ENCODE assay signal across 30 cellular contexts in genomic region chr10:53075469-53075868, GRCh38.
"Had no signal": no experiment of that assay in that cellular context is flagged by ENCODE, and none has a peak within 500 bp of the region (broad histone marks: within the 10 kb centered on the region; RNA-seq: fewer than 3 reads in every experiment).

No MANE protein-coding gene starts in this region.

- H3K4me3 ChIP-seq: neural progenitor cell, ovary, psoas muscle, skin epidermis, smooth muscle cell, spleen, stomach, thoracic aorta, thyroid gland, transverse colon, upper lobe of right lung, uterus had no signal

- H3K27me3 Mint-ChIP-seq: progenitor cell of endocrine pancreas; stimulated activated memory B cell treated with anti-CD40 and anti-IgM and Interleukin-4, amounts not matched to agents 10 μg/mL and 1 μg/mL and 100 μg/mL, for 72 hours; stimulated activated naive CD8-positive, alpha-beta T cell treated with anti-CD3 and anti-CD28 coated beads, Interleukin-15, Interleukin-2, amounts not matched to agents 100 ng/mL and 50 ng/mL, for 24 hours; type B pancreatic cell had no signal

- H2AFZ ChIP-seq: neural progenitor cell, parathyroid adenoma had no signal

- H3K36me3 ChIP-seq: neural progenitor cell, ovary, spleen, stomach, thoracic aorta, thyroid gland, transverse colon, upper lobe of right lung, uterus had no signal

- H3K4me3 Mint-ChIP-seq: naive B cell; natural killer cell; nephron; neural progenitor cell; stimulated activated memory B cell treated with anti-CD40 and anti-IgM and Interleukin-4, amounts not matched to agents 10 μg/mL and 1 μg/mL and 100 μg/mL, for 72 hours; stimulated activated naive CD8-positive, alpha-beta T cell treated with anti-CD3 and anti-CD28 coated beads, Interleukin-15, Interleukin-2, amounts not matched to agents 100 ng/mL and 50 ng/mL, for 24 hours; type B pancreatic cell had no signal

- H3K4me2 ChIP-seq: neural progenitor cell, smooth muscle cell had no signal

- H3K79me2 ChIP-seq: parathyroid adenoma had no signal

- H3K27ac ChIP-seq: neural progenitor cell, ovary, parathyroid adenoma, psoas muscle, skin epidermis, spleen, stomach, thoracic aorta, thyroid gland, transverse colon, upper lobe of right lung, uterus had no signal

- H3K9ac ChIP-seq: neural progenitor cell, parathyroid adenoma had no signal

- H3K36me3 Mint-ChIP-seq: naive B cell; natural killer cell; neural progenitor cell; stimulated activated memory B cell treated with anti-CD40 and anti-IgM and Interleukin-4, amounts not matched to agents 10 μg/mL and 1 μg/mL and 100 μg/mL, for 72 hours; type B pancreatic cell had no signal

- H3K9me3 Mint-ChIP-seq: nephron; neural progenitor cell; stimulated activated memory B cell treated with anti-CD40 and anti-IgM and Interleukin-4, amounts not matched to agents 10 μg/mL and 1 μg/mL and 100 μg/mL, for 72 hours; type B pancreatic cell had no signal

- ATAC-seq: natural killer cell; psoas muscle; right cardiac atrium; sciatic nerve; stimulated activated memory B cell treated with anti-CD40 and anti-IgM and Interleukin-4, amounts not matched to agents 10 μg/mL and 1 μg/mL and 100 μg/mL, for 72 hours; upper lobe of right lung had no signal

- H3K9me3 ChIP-seq: ovary, psoas muscle, thoracic aorta, thyroid gland, transverse colon, upper lobe of right lung, uterus had no signal

- H3K27ac Mint-ChIP-seq: naive B cell; natural killer cell; nephron; neural progenitor cell; stimulated activated memory B cell treated with anti-CD40 and anti-IgM and Interleukin-4, amounts not matched to agents 10 μg/mL and 1 μg/mL and 100 μg/mL, for 72 hours; stimulated activated naive CD8-positive, alpha-beta T cell treated with anti-CD3 and anti-CD28 coated beads, Interleukin-15, Interleukin-2, amounts not matched to agents 100 ng/mL and 50 ng/mL, for 24 hours; type B pancreatic cell had no signal

- H3K4me1 Mint-ChIP-seq: naive B cell; natural killer cell; nephron; neural progenitor cell; stimulated activated memory B cell treated with anti-CD40 and anti-IgM and Interleukin-4, amounts not matched to agents 10 μg/mL and 1 μg/mL and 100 μg/mL, for 72 hours had no signal

- H3K27me3 ChIP-seq: neural progenitor cell, ovary, spleen, stomach, thyroid gland, transverse colon, upper lobe of right lung, uterus had no signal

- DNase-seq: naive B cell; natural killer cell; occipital lobe; ovary; posterior cingulate gyrus; psoas muscle; right cardiac atrium; spleen; stimulated activated CD4-positive, alpha-beta T cell treated with anti-CD3 and anti-CD28 coated beads, Interleukin-12 subunit alpha, Interleukin-12 subunit beta, amount 100 ng/mL, for 4 hours; stimulated activated CD4-positive, alpha-beta T cell treated with anti-CD3 and anti-CD28 coated beads, Interleukin-1b, Interleukin-23, amount 100 ng/mL, for 48 hours; stimulated activated CD4-positive, alpha-beta T cell treated with anti-CD3 and anti-CD28 coated beads, Interleukin-4, amount 100 ng/mL, for 1 hour; stimulated activated CD4-positive, alpha-beta T cell treated with anti-CD3 and anti-CD28 coated beads, Interleukin-4, amount 100 ng/mL, for 4 hours; stimulated activated CD8-positive, alpha-beta memory T cell treated with anti-CD3 and anti-CD28 coated beads, Interleukin-4, amount 100 ng/mL, for 48 hours; stimulated activated naive CD4-positive, alpha-beta T cell treated with Interleukin-2 at 50 U/mL for 16 hours; stomach; thyroid gland; transverse colon; upper lobe of right lung; uterus had no signal

- H3K4me1 ChIP-seq: neural progenitor cell, parathyroid adenoma, psoas muscle, spleen, thyroid gland, upper lobe of right lung, uterus had no signal
